In the genomic region with DNA sequence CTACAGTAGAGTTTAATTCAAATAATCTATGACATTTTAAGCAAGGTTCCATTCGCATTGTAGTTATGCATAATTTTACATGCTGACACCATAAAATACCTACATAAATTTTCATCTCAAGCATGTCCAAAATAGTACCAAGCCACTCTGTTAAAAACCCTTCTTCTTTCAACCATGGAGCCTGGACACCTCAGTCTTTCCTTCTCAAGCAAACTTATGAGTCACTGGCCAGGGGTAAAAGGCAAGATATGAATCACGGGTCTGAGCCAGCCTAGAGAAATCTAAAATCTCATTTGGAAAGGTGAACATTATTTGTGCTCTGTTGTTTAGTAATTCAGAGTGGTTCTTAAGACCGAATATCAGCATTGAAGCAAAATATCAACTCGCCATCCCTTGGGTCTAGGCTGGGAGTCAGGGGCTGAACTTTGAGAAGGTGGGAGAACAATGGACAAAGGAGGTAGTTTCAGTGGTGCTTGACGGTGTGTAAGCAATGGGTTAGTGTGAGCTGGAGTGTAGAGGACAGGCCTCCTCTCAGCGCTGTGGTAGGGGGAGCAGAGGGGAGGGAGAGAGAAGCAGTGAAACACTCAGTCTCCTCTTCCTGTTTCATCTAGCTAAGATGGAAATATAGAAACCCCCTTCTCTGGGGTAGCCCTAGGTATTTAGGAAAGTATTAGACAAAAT, we compare ENCODE assay signal across 12 cellular contexts. TPM values are rescaled to one million over a fixed set of nuclear protein-coding genes. Genes with fewer than 3 reads are reported as not detected.
DNase-seq lines count a peak whose midpoint lies in the region; ATAC-seq, FAIRE-seq and TF ChIP-seq lines count a peak whose summit lies in the region.
"Had no signal": no experiment of that assay in that cellular context is flagged by ENCODE, and none has a peak within 500 bp of the region (broad histone marks: within the 10 kb centered on the region; RNA-seq: fewer than 3 reads in every experiment).

No MANE protein-coding gene starts in this region.

- no peaks in the 10 kb centered on the region for H3K27me3 Mint-ChIP-seq in astrocyte (ENCODE audit: low read depth, unreplicated experiment)

- H3K27me3 ChIP-seq in astrocyte (ENCODE audit: insufficient read depth, low read length), result no peaks in the 10 kb centered on the region

- peak overlapping the region; percentile 58 for H3K27ac ChIP-seq in astrocyte (ENCODE audit: low read depth, low read length)
- H3K27ac ChIP-seq: skin epidermis had no signal

- peaks cover 2% of the 10 kb centered on the region for H3K36me3 Mint-ChIP-seq in astrocyte (ENCODE audit: low read depth, unreplicated experiment)

- no peaks in the 10 kb centered on the region for H3K9me3 ChIP-seq in astrocyte (ENCODE audit: insufficient read depth, low read depth, low read length)

- TF ChIP-seq CTCF in AG10803 (conservative IDR thresholded peaks at IDR 0.05; ENCODE audit: low read length) (no peak), astrocyte (IDR thresholded peaks at IDR 0.05; ENCODE audit: insufficient read depth, low read depth, low read length) (no peak)

- H3K36me3 ChIP-seq in astrocyte (ENCODE audit: insufficient read depth, low read length), result no peaks in the 10 kb centered on the region

- peaks cover 24% of the 10 kb centered on the region for H3K4me1 Mint-ChIP-seq in astrocyte (ENCODE audit: low read depth, unreplicated experiment)

- peak; percentile 82 for FAIRE-seq in astrocyte (lab: Jason Lieb, UNC)

- peak overlapping the region; percentile 68 for H3K4me2 ChIP-seq in astrocyte (ENCODE audit: low read length)

- H3K79me2 ChIP-seq in astrocyte (ENCODE audit: insufficient read depth, low read length), result no peaks in the 10 kb centered on the region

- H3K4me1 ChIP-seq in astrocyte (ENCODE audit: insufficient read depth, low read length), result peaks cover 13% of the 10 kb centered on the region

- H2AFZ ChIP-seq in astrocyte (ENCODE audit: low read depth, low read length), result peak overlapping the region; percentile 71

- H3K4me3 Mint-ChIP-seq in astrocyte (ENCODE audit: unreplicated experiment), result no peak overlapping the region

- H3K27ac Mint-ChIP-seq in astrocyte (ENCODE audit: unreplicated experiment), result peak overlapping the region; percentile 93

- H3K9ac ChIP-seq in astrocyte (ENCODE audit: low read length), result peak overlapping the region; percentile 52

- peak; percentile 47 for DNase-seq in AG10803 (ENCODE audit: low read depth)
- DNase-seq in astrocyte (ENCODE audit: low read depth), result peak; percentile 57
- no peak for DNase-seq in stimulated activated CD4-positive, alpha-beta T cell treated with anti-CD3 and anti-CD28 coated beads, Interleukin-1b, Interleukin-23, amount 100 ng/mL, for 48 hours
- DNase-seq in NCI-H1092 (lab: John Stamatoyannopoulos, UW), result no peak
- DNase-seq in NCI-H2029 (lab: John Stamatoyannopoulos, UW), result no peak
- no peak for DNase-seq in activated CD4-positive, alpha-beta T cell treated with anti-CD3 and anti-CD28 coated beads, Interleukin-2, amount 50 U/mL, for 1 hour
- DNase-seq: DMS153, glutamatergic neuron, NCI-H1694 treated with DMSO at 0.1 percent for 48 hours had no signal

- H3K9me3 Mint-ChIP-seq in astrocyte (ENCODE audit: unreplicated experiment), result peaks cover 2% of the 10 kb centered on the region

- no peaks in the 10 kb centered on the region for H4K20me1 ChIP-seq in astrocyte (ENCODE audit: insufficient read depth, low read length)

- ATAC-seq in GM19397 (IDR thresholded peaks at IDR 0.05; ENCODE audit: unreplicated experiment) (peak; percentile 78), HG03064 (IDR thresholded peaks at IDR 0.05; ENCODE audit: low read depth, unreplicated experiment) (peak; percentile 84)

- H3K4me3 ChIP-seq in AG10803 (ENCODE audit: low read length) (no peak overlapping the region), astrocyte (ENCODE audit: insufficient read depth, low read depth, low read length) (no peak overlapping the region)
- H3K4me3 ChIP-seq: skin epidermis had no signal

RNA-seq across cellular contexts. Expression of a gene that starts 19.1 kb away (rescaled TPM):
- 9.8 and 15.4 TPM in 2 replicates for total RNA-seq in astrocyte

Comparison
In these comparisons a context has a peak if more than half of its experiments do, and no peak if none do; other contexts are left out.
1. DNase-seq: peak in AG10803 (single experiment) and astrocyte (single experiment); none in stimulated activated CD4-positive, alpha-beta T cell treated with anti-CD3 and anti-CD28 coated beads, Interleukin-1b, Interleukin-23, amount 100 ng/mL, for 48 hours (single experiment), NCI-H1092 (single experiment), NCI-H2029 (single experiment) and activated CD4-positive, alpha-beta T cell treated with anti-CD3 and anti-CD28 coated beads, Interleukin-2, amount 50 U/mL, for 1 hour (single experiment).